22 cellular contexts compared by ENCODE assay signal in genomic region chr11:112658521-112658920, GRCh38.
DNase-seq lines count a peak whose midpoint lies in the region; ATAC-seq and TF ChIP-seq lines count a peak whose summit lies in the region.
"Had no signal": no experiment of that assay in that cellular context is flagged by ENCODE, and none has a peak within 500 bp of the region (broad histone marks: within the 10 kb centered on the region; RNA-seq: fewer than 3 reads in every experiment).

No MANE protein-coding gene starts in this region.

- H3K56ac ChIP-seq in mesendoderm (ENCODE audit: low read length) = no peak overlapping the region

- H3K18ac ChIP-seq in mesendoderm (ENCODE audit: low read length) = no peak overlapping the region

- H3K9me3 ChIP-seq in esophagus muscularis mucosa (no peaks in the 10 kb centered on the region), gastroesophageal sphincter (no peaks in the 10 kb centered on the region)
- H3K9me3 ChIP-seq: body of pancreas, SJSA1 had no signal

- H3K36me3 ChIP-seq in GM06990 (ENCODE audit: control insufficient read depth, insufficient read depth, low read length) (no peaks in the 10 kb centered on the region), esophagus muscularis mucosa (no peaks in the 10 kb centered on the region), mesendoderm (ENCODE audit: control insufficient read depth, insufficient read depth, low read length) (no peaks in the 10 kb centered on the region), gastroesophageal sphincter (no peaks in the 10 kb centered on the region)
- H3K36me3 ChIP-seq: SJSA1 had no signal

- TF ChIP-seq POLR2A in esophagus muscularis mucosa (IDR thresholded peaks at IDR 0.05; ENCODE audit: low read depth) (no peak), gastroesophageal sphincter (IDR thresholded peaks at IDR 0.05) (no peak)

- intact Hi-C loops in esophagus muscularis mucosa (cut with DNase I) = no loop called here

- no peak overlapping the region for H2BK5ac ChIP-seq in mesendoderm (ENCODE audit: low read length)

- H3K27me3 ChIP-seq in GM06990 (replicated peaks; ENCODE audit: control insufficient read depth, insufficient read depth, low read length) = no peaks in the 10 kb centered on the region
- no peaks in the 10 kb centered on the region for H3K27me3 ChIP-seq in esophagus muscularis mucosa
- no peaks in the 10 kb centered on the region for H3K27me3 ChIP-seq in mesendoderm (ENCODE audit: insufficient read depth, low read length, poor library complexity)
- no peaks in the 10 kb centered on the region for H3K27me3 ChIP-seq in gastroesophageal sphincter
- H3K27me3 ChIP-seq: body of pancreas, SJSA1 had no signal

- H2BK15ac ChIP-seq in mesendoderm (replicated peaks; ENCODE audit: low read depth) = no peak overlapping the region

- H3K23ac ChIP-seq in mesendoderm (ENCODE audit: low read length) = no peak overlapping the region

- H3K9ac ChIP-seq in mesendoderm (ENCODE audit: low read length) = no peak overlapping the region
- H3K9ac ChIP-seq: KMS-11 had no signal

- peaks cover 10 to 16% (median 14%) of the 10 kb centered on the region in 4 donors for H3K4me1 ChIP-seq in esophagus muscularis mucosa
- no peaks in the 10 kb centered on the region for H3K4me1 ChIP-seq in mesendoderm (ENCODE audit: control insufficient read depth, low read depth, low read length)
- H3K4me1 ChIP-seq in gastroesophageal sphincter = peaks cover 0 to 14% (median 0%) of the 10 kb centered on the region in 3 donors
- H3K4me1 ChIP-seq: body of pancreas, SJSA1 had no signal

- no peak overlapping the region for H3K4ac ChIP-seq in mesendoderm (ENCODE audit: low read depth, low read length)

- H3K4me2 ChIP-seq in mesendoderm (ENCODE audit: low read length) = no peak overlapping the region
- H3K4me2 ChIP-seq: KMS-11 had no signal

- no peak overlapping the region for H4K5ac ChIP-seq in mesendoderm (ENCODE audit: low read length)

- DNase-seq in GM06990 (ENCODE audit: extremely low read depth, insufficient read length) (peak; percentile 11), NCI-H446 treated with DMSO at 0.1 percent for 48 hours (lab: John Stamatoyannopoulos, UW) (peak; percentile 70), esophagus muscularis mucosa (ENCODE audit: extremely low spot score) (peak; percentile 47), mesendoderm (peak; percentile 30), germinal center (ENCODE audit: low spot score) (no peak)
- DNase-seq: activated CD4-positive, alpha-beta T cell treated with anti-CD3 and anti-CD28 coated beads for 36 hours; activated CD8-positive, alpha-beta T cell treated with anti-CD3 and anti-CD28 coated beads, Interleukin-2, amount 10 ng/mL, durations not matched to agents 7 days and 5 days; activated naive CD4-positive, alpha-beta T cell treated with anti-CD3 and anti-CD28 coated beads for 36 hours; body of pancreas; natural killer cell; NCI-H2029; NCI-H345; NCI-H774; stimulated activated CD4-positive, alpha-beta T cell treated with anti-CD3 and anti-CD28 coated beads, Interleukin-15, amount 100 ng/mL, for 24 hours; stimulated activated CD4-positive, alpha-beta T cell treated with anti-CD3 and anti-CD28 coated beads, Interleukin-4, amount 100 ng/mL, for 4 hours; T1000; trophoblast cell had no signal

- H3K79me2 ChIP-seq in mesendoderm (ENCODE audit: control insufficient read depth, insufficient read depth, low read length) = no peaks in the 10 kb centered on the region

- H3K79me1 ChIP-seq in mesendoderm (ENCODE audit: low read length) = no peaks in the 10 kb centered on the region

- TF ChIP-seq EP300 in esophagus muscularis mucosa (IDR thresholded peaks at IDR 0.05) (no peak), gastroesophageal sphincter (IDR thresholded peaks at IDR 0.05) (no peak)

- H3K27ac ChIP-seq in esophagus muscularis mucosa (replicated peaks in 1 of 4) (no peak overlapping the region), mesendoderm (ENCODE audit: low read depth, low read length) (no peak overlapping the region), gastroesophageal sphincter (no peak overlapping the region)
- H3K27ac ChIP-seq: body of pancreas, KMS-11, SJSA1, VCaP had no signal

- ATAC-seq in GM19463 (IDR thresholded peaks at IDR 0.05; ENCODE audit: unreplicated experiment) (no peak), gastroesophageal sphincter (no peak)
- ATAC-seq: activated CD4-positive, alpha-beta T cell treated with anti-CD3 and anti-CD28 coated beads for 36 hours; activated CD8-positive, alpha-beta T cell treated with anti-CD3 and anti-CD28 coated beads, Interleukin-2, amount 10 ng/mL, durations not matched to agents 7 days and 5 days; body of pancreas; natural killer cell had no signal

- WGBS in esophagus muscularis mucosa = 80% methylated on average over 2 of the region's 2 CpGs
- WGBS in mesendoderm (ENCODE audit: extremely low coverage, insufficient coverage, low lambda C conversion rate) = no CpG with 5 or more reads among the region's 2 CpGs
- no CpG with 5 or more reads among the region's 2 CpGs for WGBS in gastroesophageal sphincter (ENCODE audit: low coverage in 1 of 2), 2 donors

- H2BK120ac ChIP-seq in mesendoderm (ENCODE audit: low read depth, low read length) = no peak overlapping the region

- no peak overlapping the region for H2AK5ac ChIP-seq in mesendoderm (ENCODE audit: low read length)

- TF ChIP-seq CTCF in GM06990 (IDR thresholded peaks at IDR 0.05; ENCODE audit: insufficient read depth, low read length, poor library complexity, severe bottlenecking) (no peak), esophagus muscularis mucosa (IDR thresholded peaks at IDR 0.05) (no peak), gastroesophageal sphincter (IDR thresholded peaks at IDR 0.05) (no peak)

- no peak overlapping the region for H4K8ac ChIP-seq in mesendoderm (ENCODE audit: low read depth, low read length)

- H3K4me3 ChIP-seq in GM06990 (replicated peaks; ENCODE audit: low read depth, low read length) = no peak overlapping the region
- H3K4me3 ChIP-seq in esophagus muscularis mucosa = no peak overlapping the region
- no peak overlapping the region for H3K4me3 ChIP-seq in mesendoderm (ENCODE audit: low read length)
- no peak overlapping the region for H3K4me3 ChIP-seq in gastroesophageal sphincter
- H3K4me3 ChIP-seq: body of pancreas, SJSA1 had no signal
